ENCODE assay signal across 1 cellular context in genomic region chr2:36355157-36355889, GRCh38.
A peak's percentile ranks its signal among the peaks of the same experiment; 100 is the strongest.
TF ChIP-seq lines count a peak whose summit lies in the region.

A gene with protein sequence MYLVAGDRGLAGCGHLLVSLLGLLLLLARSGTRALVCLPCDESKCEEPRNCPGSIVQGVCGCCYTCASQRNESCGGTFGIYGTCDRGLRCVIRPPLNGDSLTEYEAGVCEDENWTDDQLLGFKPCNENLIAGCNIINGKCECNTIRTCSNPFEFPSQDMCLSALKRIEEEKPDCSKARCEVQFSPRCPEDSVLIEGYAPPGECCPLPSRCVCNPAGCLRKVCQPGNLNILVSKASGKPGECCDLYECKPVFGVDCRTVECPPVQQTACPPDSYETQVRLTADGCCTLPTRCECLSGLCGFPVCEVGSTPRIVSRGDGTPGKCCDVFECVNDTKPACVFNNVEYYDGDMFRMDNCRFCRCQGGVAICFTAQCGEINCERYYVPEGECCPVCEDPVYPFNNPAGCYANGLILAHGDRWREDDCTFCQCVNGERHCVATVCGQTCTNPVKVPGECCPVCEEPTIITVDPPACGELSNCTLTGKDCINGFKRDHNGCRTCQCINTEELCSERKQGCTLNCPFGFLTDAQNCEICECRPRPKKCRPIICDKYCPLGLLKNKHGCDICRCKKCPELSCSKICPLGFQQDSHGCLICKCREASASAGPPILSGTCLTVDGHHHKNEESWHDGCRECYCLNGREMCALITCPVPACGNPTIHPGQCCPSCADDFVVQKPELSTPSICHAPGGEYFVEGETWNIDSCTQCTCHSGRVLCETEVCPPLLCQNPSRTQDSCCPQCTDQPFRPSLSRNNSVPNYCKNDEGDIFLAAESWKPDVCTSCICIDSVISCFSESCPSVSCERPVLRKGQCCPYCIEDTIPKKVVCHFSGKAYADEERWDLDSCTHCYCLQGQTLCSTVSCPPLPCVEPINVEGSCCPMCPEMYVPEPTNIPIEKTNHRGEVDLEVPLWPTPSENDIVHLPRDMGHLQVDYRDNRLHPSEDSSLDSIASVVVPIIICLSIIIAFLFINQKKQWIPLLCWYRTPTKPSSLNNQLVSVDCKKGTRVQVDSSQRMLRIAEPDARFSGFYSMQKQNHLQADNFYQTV (plus strand): TSS chr2:36355778. CDS start chr2:36356293, 515 bp downstream.

TF ChIP-seq in HepG2, 621 proteins besides CTCF, POLR2A, EP300 and RAD21 (continued from another document and continues in another):
- TF ChIP-seq, protein P1, sequence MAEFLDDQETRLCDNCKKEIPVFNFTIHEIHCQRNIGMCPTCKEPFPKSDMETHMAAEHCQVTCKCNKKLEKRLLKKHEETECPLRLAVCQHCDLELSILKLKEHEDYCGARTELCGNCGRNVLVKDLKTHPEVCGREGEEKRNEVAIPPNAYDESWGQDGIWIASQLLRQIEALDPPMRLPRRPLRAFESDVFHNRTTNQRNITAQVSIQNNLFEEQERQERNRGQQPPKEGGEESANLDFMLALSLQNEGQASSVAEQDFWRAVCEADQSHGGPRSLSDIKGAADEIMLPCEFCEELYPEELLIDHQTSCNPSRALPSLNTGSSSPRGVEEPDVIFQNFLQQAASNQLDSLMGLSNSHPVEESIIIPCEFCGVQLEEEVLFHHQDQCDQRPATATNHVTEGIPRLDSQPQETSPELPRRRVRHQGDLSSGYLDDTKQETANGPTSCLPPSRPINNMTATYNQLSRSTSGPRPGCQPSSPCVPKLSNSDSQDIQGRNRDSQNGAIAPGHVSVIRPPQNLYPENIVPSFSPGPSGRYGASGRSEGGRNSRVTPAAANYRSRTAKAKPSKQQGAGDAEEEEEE (CRISPR knock-in tag; IDR thresholded peaks at IDR 0.05; ENCODE audit: borderline replicate concordance): no peak
- TF ChIP-seq MIER3 (CRISPR knock-in tag; IDR thresholded peaks at IDR 0.05; ENCODE audit: borderline replicate concordance): no peak
- TF ChIP-seq ZNF101 (CRISPR knock-in tag; IDR thresholded peaks at IDR 0.05; ENCODE audit: borderline replicate concordance, low read depth): no peak
- TF ChIP-seq ZNF775 (CRISPR knock-in tag; IDR thresholded peaks at IDR 0.05; ENCODE audit: borderline replicate concordance): no peak
- no peak for TF ChIP-seq BCLAF1 (IDR thresholded peaks at IDR 0.05)
- TF ChIP-seq MZF1 (CRISPR knock-in tag; IDR thresholded peaks at IDR 0.05; ENCODE audit: borderline replicate concordance): no peak
- TF ChIP-seq U2AF2 (IDR thresholded peaks at IDR 0.05; ENCODE audit: low read depth, low read length): no peak
- TF ChIP-seq FOXC1 (CRISPR knock-in tag; IDR thresholded peaks at IDR 0.05; ENCODE audit: borderline replicate concordance): no peak
- no peak for TF ChIP-seq ZNF713 (CRISPR knock-in tag; IDR thresholded peaks at IDR 0.05)
- no peak for TF ChIP-seq ZFAT (CRISPR knock-in tag; conservative IDR thresholded peaks at IDR 0.05)
- TF ChIP-seq, protein P2, sequence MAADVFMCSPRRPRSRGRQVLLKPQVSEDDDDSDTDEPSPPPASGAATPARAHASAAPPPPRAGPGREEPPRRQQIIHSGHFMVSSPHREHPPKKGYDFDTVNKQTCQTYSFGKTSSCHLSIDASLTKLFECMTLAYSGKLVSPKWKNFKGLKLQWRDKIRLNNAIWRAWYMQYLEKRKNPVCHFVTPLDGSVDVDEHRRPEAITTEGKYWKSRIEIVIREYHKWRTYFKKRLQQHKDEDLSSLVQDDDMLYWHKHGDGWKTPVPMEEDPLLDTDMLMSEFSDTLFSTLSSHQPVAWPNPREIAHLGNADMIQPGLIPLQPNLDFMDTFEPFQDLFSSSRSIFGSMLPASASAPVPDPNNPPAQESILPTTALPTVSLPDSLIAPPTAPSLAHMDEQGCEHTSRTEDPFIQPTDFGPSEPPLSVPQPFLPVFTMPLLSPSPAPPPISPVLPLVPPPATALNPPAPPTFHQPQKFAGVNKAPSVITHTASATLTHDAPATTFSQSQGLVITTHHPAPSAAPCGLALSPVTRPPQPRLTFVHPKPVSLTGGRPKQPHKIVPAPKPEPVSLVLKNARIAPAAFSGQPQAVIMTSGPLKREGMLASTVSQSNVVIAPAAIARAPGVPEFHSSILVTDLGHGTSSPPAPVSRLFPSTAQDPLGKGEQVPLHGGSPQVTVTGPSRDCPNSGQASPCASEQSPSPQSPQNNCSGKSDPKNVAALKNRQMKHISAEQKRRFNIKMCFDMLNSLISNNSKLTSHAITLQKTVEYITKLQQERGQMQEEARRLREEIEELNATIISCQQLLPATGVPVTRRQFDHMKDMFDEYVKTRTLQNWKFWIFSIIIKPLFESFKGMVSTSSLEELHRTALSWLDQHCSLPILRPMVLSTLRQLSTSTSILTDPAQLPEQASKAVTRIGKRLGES (CRISPR knock-in tag; IDR thresholded peaks at IDR 0.05; ENCODE audit: borderline replicate concordance): no peak
- TF ChIP-seq SPEN (CRISPR knock-in tag; IDR thresholded peaks at IDR 0.05; ENCODE audit: low read depth): peak; percentile 47; the same call in 1 of the 2 replicates
- no peak for TF ChIP-seq MBD4 (IDR thresholded peaks at IDR 0.05; ENCODE audit: borderline replicate concordance, low read length)
- no peak for TF ChIP-seq HDAC6 (IDR thresholded peaks at IDR 0.05; ENCODE audit: low read depth, low read length)
- no peak; the same call in none of the 2 replicates for TF ChIP-seq GABPB1 (CRISPR knock-in tag; IDR thresholded peaks at IDR 0.05)
- no peak for TF ChIP-seq RORA (CRISPR knock-in tag; IDR thresholded peaks at IDR 0.05)
- no peak for TF ChIP-seq ZBTB14 (CRISPR knock-in tag; IDR thresholded peaks at IDR 0.05)
- TF ChIP-seq, protein P3, sequence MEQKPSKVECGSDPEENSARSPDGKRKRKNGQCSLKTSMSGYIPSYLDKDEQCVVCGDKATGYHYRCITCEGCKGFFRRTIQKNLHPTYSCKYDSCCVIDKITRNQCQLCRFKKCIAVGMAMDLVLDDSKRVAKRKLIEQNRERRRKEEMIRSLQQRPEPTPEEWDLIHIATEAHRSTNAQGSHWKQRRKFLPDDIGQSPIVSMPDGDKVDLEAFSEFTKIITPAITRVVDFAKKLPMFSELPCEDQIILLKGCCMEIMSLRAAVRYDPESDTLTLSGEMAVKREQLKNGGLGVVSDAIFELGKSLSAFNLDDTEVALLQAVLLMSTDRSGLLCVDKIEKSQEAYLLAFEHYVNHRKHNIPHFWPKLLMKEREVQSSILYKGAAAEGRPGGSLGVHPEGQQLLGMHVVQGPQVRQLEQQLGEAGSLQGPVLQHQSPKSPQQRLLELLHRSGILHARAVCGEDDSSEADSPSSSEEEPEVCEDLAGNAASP (CRISPR knock-in tag; IDR thresholded peaks at IDR 0.05; ENCODE audit: borderline replicate concordance): 0 out of 2 replicates have a peak, but pooled peaks have one; percentile 35
- peak; percentile 62 for TF ChIP-seq PHF21A (CRISPR knock-in tag; IDR thresholded peaks at IDR 0.05)
- TF ChIP-seq NFE2L1 (CRISPR knock-in tag; IDR thresholded peaks at IDR 0.05; ENCODE audit: borderline replicate concordance): no peak
- no peak for TF ChIP-seq EHMT2 (IDR thresholded peaks at IDR 0.05; ENCODE audit: borderline replicate concordance, low read depth, low read length)
- TF ChIP-seq ZNF782 (CRISPR knock-in tag; IDR thresholded peaks at IDR 0.05; ENCODE audit: borderline replicate concordance): 0 out of 2 replicates have a peak, but pooled peaks have one; percentile 68
- 0 out of 2 replicates have a peak, but pooled peaks have one; percentile 20 for TF ChIP-seq HDAC1 (CRISPR knock-in tag; IDR thresholded peaks at IDR 0.05)
- no peak for TF ChIP-seq ZNF619 (CRISPR knock-in tag; IDR thresholded peaks at IDR 0.05)
- peak; percentile 16; the same call in 1 of the 2 replicates for TF ChIP-seq THAP11 (CRISPR knock-in tag; IDR thresholded peaks at IDR 0.05)
- TF ChIP-seq JUNB (CRISPR knock-in tag; IDR thresholded peaks at IDR 0.05; ENCODE audit: borderline replicate concordance): no peak
- TF ChIP-seq ZNF225 (CRISPR knock-in tag; IDR thresholded peaks at IDR 0.05): peak; percentile 45; the same call in 1 of the 2 replicates
- peak; percentile 31; the same call in 1 of the 2 replicates for TF ChIP-seq ZNF564 (CRISPR knock-in tag; IDR thresholded peaks at IDR 0.05)
- TF ChIP-seq ZNF337 (CRISPR knock-in tag; IDR thresholded peaks at IDR 0.05; ENCODE audit: borderline replicate concordance, low read depth): no peak
- TF ChIP-seq ZFP36L2 (CRISPR knock-in tag; IDR thresholded peaks at IDR 0.05): no peak
- no peak for TF ChIP-seq TEAD3 (CRISPR knock-in tag; optimal IDR thresholded peaks at IDR 0.05; ENCODE audit: borderline replicate concordance)
- TF ChIP-seq FOXA1 (IDR thresholded peaks at IDR 0.05): no peak
- no peak for TF ChIP-seq FOXA1 (CRISPR knock-in tag; IDR thresholded peaks at IDR 0.05)
- TF ChIP-seq ZNF326 (CRISPR knock-in tag; IDR thresholded peaks at IDR 0.05; ENCODE audit: borderline replicate concordance): no peak
- no peak for TF ChIP-seq ZNF180 (CRISPR knock-in tag; IDR thresholded peaks at IDR 0.05; ENCODE audit: borderline replicate concordance, low read depth)
- no peak for TF ChIP-seq CREB1 (IDR thresholded peaks at IDR 0.05)
- TF ChIP-seq CREB1 (CRISPR knock-in tag; IDR thresholded peaks at IDR 0.05): no peak
- TF ChIP-seq PRMT3 (CRISPR knock-in tag; IDR thresholded peaks at IDR 0.05; ENCODE audit: borderline replicate concordance, low read depth): 0 out of 2 replicates have a peak, but pooled peaks have one; percentile 54
- TF ChIP-seq ZNF451 (CRISPR knock-in tag; IDR thresholded peaks at IDR 0.05): no peak
- no peak for TF ChIP-seq ZHX2 (IDR thresholded peaks at IDR 0.05; ENCODE audit: low read depth)
- no peak for TF ChIP-seq ZHX2 (CRISPR knock-in tag; IDR thresholded peaks at IDR 0.05; ENCODE audit: borderline replicate concordance)
- TF ChIP-seq MEIS1 (CRISPR knock-in tag; IDR thresholded peaks at IDR 0.05; ENCODE audit: borderline replicate concordance): no peak
- no peak for TF ChIP-seq ZBTB26 (CRISPR knock-in tag; IDR thresholded peaks at IDR 0.05; ENCODE audit: borderline replicate concordance)
